In genomic region chr4:52868138-52868537, GRCh38 we compare ENCODE assay signal across 12 cellular contexts. TPM values are rescaled to one million over a fixed set of nuclear protein-coding genes. Genes with fewer than 3 reads are reported as not detected.
DNase-seq lines count a peak whose midpoint lies in the region; TF ChIP-seq lines count a peak whose summit lies in the region.
"Had no signal": no experiment of that assay in that cellular context is flagged by ENCODE, and none has a peak within 500 bp of the region (broad histone marks: within the 10 kb centered on the region; RNA-seq: fewer than 3 reads in every experiment).

No MANE protein-coding gene starts in this region.

- H3K27me3 Mint-ChIP-seq in endothelial cell (ENCODE audit: unreplicated experiment) = peaks cover 5% of the 10 kb centered on the region

- H3K9me3 Mint-ChIP-seq in endothelial cell (ENCODE audit: unreplicated experiment) = no peaks in the 10 kb centered on the region
- H3K9me3 Mint-ChIP-seq: activated B cell treated with CpG ODN at 0.5 μM for 24 hours; activated naive CD4-positive, alpha-beta T cell treated with anti-CD3 and anti-CD28 coated beads, Interleukin-2, amount 50 U/mL, for 24 hours had no signal

- H3K27ac Mint-ChIP-seq in endothelial cell (ENCODE audit: unreplicated experiment) = no peak overlapping the region
- H3K27ac Mint-ChIP-seq: activated B cell treated with CpG ODN at 0.5 μM for 24 hours; activated naive CD4-positive, alpha-beta T cell treated with anti-CD3 and anti-CD28 coated beads, Interleukin-2, amount 50 U/mL, for 24 hours had no signal

- peaks cover 4% of the 10 kb centered on the region for H3K36me3 Mint-ChIP-seq in endothelial cell (ENCODE audit: low read depth, unreplicated experiment)

- intact Hi-C loops in uterus (cut with DNase I; ENCODE audit: low total_unique reads) = loop anchor here (10.0 kb wide), 1 partner anchor 143 kb away; no protein-coding TSS in a partner anchor

- H3K4me1 Mint-ChIP-seq in endothelial cell (ENCODE audit: unreplicated experiment) = peaks cover 2% of the 10 kb centered on the region
- H3K4me1 Mint-ChIP-seq: activated B cell treated with CpG ODN at 0.5 μM for 24 hours; activated naive CD4-positive, alpha-beta T cell treated with anti-CD3 and anti-CD28 coated beads, Interleukin-2, amount 50 U/mL, for 24 hours had no signal

- peaks cover 0 to 15% of the 10 kb centered on the region in 2 donors for H3K4me1 ChIP-seq in uterus

- no peak for TF ChIP-seq POLR2A in uterus (IDR thresholded peaks at IDR 0.05)

- H3K9me3 ChIP-seq in uterus = no peaks in the 10 kb centered on the region

- peak overlapping the region; percentile 67 to 70 for H3K27ac ChIP-seq in uterus

- no peaks in the 10 kb centered on the region for H3K36me3 ChIP-seq in uterus

- peak; percentile 20 for DNase-seq in NCI-H748 (lab: John Stamatoyannopoulos, UW; ENCODE audit: unreplicated experiment)
- no peak for DNase-seq in NCI-H748 treated with DMSO at 0.1 percent for 48 hours (lab: John Stamatoyannopoulos, UW)
- peak; percentile 59 for DNase-seq in ecto neural progenitor cell (ENCODE audit: low spot score)
- DNase-seq in medulla oblongata (ENCODE audit: extremely low spot score) = peak; percentile 72
- DNase-seq in uterus = peak; percentile 26 to 35
- DNase-seq in GM10266 (ENCODE audit: extremely low spot score) = no peak
- no peak for DNase-seq in endothelial cell (ENCODE audit: low spot score)
- no peak for DNase-seq in activated CD8-positive, alpha-beta memory T cell treated with anti-CD3 and anti-CD28 coated beads for 24 hours
- DNase-seq: activated B cell treated with CpG ODN at 0.5 μM for 24 hours; retina; stimulated activated CD8-positive, alpha-beta memory T cell treated with anti-CD3 and anti-CD28 coated beads, Interleukin-4, amount 100 ng/mL, for 48 hours had no signal

- H3K4me3 Mint-ChIP-seq in endothelial cell (ENCODE audit: unreplicated experiment) = no peak overlapping the region
- H3K4me3 Mint-ChIP-seq: activated B cell treated with CpG ODN at 0.5 μM for 24 hours; activated naive CD4-positive, alpha-beta T cell treated with anti-CD3 and anti-CD28 coated beads, Interleukin-2, amount 50 U/mL, for 24 hours had no signal

- TF ChIP-seq CTCF in uterus (IDR thresholded peaks at IDR 0.05) = no peak
- no peak for TF ChIP-seq CTCF in GM10266 (IDR thresholded peaks at IDR 0.05; ENCODE audit: control insufficient read depth, insufficient read depth, low read depth, missing control alignments)
- TF ChIP-seq CTCF in endothelial cell (IDR thresholded peaks at IDR 0.05; ENCODE audit: unreplicated experiment) = no peak

- H3K27me3 ChIP-seq in uterus = no peaks in the 10 kb centered on the region

- no peak overlapping the region for H3K4me3 ChIP-seq in uterus

RNA-seq across cellular contexts. Expression of gene RASL11B, which starts 6.0 kb away (rescaled TPM):
- total RNA-seq in uterus (10 to 100 TPM in 1 of 4 donors, 1 to 10 TPM in 2, under 1 TPM in 1; 0.29 to 36.4 (median 4.4) TPM), endothelial cell (ENCODE audit: unreplicated experiment) (0.64 TPM)
- total RNA-seq: activated B cell treated with CpG ODN at 0.5 μM for 24 hours had no signal

Comparison
In these comparisons a context has a peak if more than half of its experiments do, and no peak if none do; other contexts are left out.
1. DNase-seq: peak in NCI-H748 (single experiment), ecto neural progenitor cell (single experiment), medulla oblongata (single experiment) and uterus (2 of 2); none in NCI-H748 treated with DMSO at 0.1 percent for 48 hours (single experiment), GM10266 (single experiment), endothelial cell (single experiment) and activated CD8-positive, alpha-beta memory T cell treated with anti-CD3 and anti-CD28 coated beads for 24 hours (single experiment).